In the genomic region with DNA sequence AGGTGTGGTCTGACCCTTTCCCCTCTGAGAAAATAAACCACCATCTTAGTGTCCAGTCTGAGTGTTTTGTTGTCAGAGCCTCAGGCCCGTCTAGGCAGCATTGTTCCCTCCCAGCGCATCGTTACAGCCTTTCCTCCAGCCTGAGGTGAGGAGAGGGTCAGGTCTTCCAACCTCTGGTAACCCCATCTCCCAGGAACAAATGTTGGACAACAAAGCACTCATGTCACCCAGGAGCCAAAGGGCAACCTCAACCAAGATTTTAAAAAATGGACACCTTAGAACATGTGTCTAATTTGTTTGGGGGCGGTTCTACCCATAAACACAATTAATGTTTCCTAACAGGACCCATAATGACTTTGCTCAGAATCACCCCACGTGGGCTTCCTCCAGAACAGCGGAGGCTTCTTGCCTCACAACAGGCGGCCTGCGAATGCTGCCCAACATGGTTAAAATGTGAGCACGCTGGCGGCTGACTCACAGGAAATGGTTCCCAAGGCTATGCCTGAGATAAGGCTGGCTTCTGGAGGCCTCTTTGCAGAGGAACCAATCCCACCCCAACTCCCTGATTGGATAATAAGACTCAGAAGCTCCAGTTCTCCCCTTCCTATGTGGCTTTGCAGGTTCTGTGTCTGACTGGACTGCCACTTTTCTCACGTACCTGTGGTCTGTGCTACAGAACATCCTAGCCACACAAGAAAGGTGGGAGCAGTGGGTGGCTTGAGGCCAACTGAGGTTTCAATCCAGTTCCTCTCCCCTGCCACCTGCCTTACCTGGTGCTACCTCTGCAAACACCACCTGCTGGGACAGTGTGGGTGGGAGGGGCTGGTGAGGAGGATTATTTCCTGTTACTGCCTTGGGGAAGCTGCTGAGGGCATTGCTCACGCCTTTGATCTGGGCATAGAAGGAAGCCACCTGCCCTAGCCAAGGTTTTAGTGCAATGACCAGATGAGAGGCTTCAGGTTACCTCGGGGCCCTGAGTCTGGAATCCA, we compare ENCODE assay signal across 9 cellular contexts.
A peak's percentile ranks its signal among the peaks of the same experiment; 100 is the strongest.
DNase-seq lines count a peak whose midpoint lies in the region; ATAC-seq and TF ChIP-seq lines count a peak whose summit lies in the region.
"Had no signal": no experiment of that assay in that cellular context is flagged by ENCODE, and none has a peak within 500 bp of the region (broad histone marks: within the 10 kb centered on the region; RNA-seq: fewer than 3 reads in every experiment).

No MANE protein-coding gene starts in this region.

- intact Hi-C loops in OCI-LY7 (cut with micrococcal nuclease; ENCODE audit: unreplicated experiment): no loop called here

- peak overlapping the region; percentile 45 for H3K4me2 ChIP-seq in OCI-LY7 (ENCODE audit: low read length)
- no peak overlapping the region for H3K4me2 ChIP-seq in hepatocyte
- H3K4me2 ChIP-seq: A549 had no signal

- H3K9me3 ChIP-seq in OCI-LY7 (ENCODE audit: low read length) (no peaks in the 10 kb centered on the region), hepatocyte (ENCODE audit: low read depth) (no peaks in the 10 kb centered on the region)
- H3K9me3 ChIP-seq: A549 had no signal

- BruUV-seq in OCI-LY7 (replicated peaks; lab: Mats Ljungman, UMichigan): no TSS peak

- POLR2A ChIA-PET in OCI-LY7 (lab: Charles Lee): interaction anchor here (0.6 to 0.9 kb wide), 2 partner anchors 17 to 243 kb away, joined by 3 to 4 read pairs; no protein-coding TSS in a partner anchor

- H3K27ac ChIP-seq in OCI-LY7 (ENCODE audit: low read depth, low read length, poor library complexity, severe bottlenecking) (no peak overlapping the region), hepatocyte (peak overlapping the region; percentile 55)
- H3K27ac ChIP-seq: A549 had no signal

- TF ChIP-seq CTCF in OCI-LY7 (conservative IDR thresholded peaks at IDR 0.05; ENCODE audit: low read length) (no peak), hepatocyte (IDR thresholded peaks at IDR 0.05; ENCODE audit: poor library complexity) (no peak)

- H3K79me2 ChIP-seq in OCI-LY7 (ENCODE audit: insufficient read depth, low read depth, low read length) (no peaks in the 10 kb centered on the region), hepatocyte (no peaks in the 10 kb centered on the region)

- no peaks in the 10 kb centered on the region for H3K36me3 ChIP-seq in OCI-LY7 (ENCODE audit: insufficient read depth, low read length)
- H3K36me3 ChIP-seq in hepatocyte (replicated peaks; ENCODE audit: insufficient read depth, low read depth): no peaks in the 10 kb centered on the region

- H4K20me1 ChIP-seq in OCI-LY7 (ENCODE audit: insufficient read depth, low read length): no peaks in the 10 kb centered on the region
- H4K20me1 ChIP-seq in hepatocyte (ENCODE audit: insufficient read depth, poor library complexity, severe bottlenecking): no peaks in the 10 kb centered on the region

- H3K9me2 ChIP-seq in OCI-LY7 (ENCODE audit: insufficient read depth, low read length) (no peaks in the 10 kb centered on the region), hepatocyte (replicated peaks; ENCODE audit: insufficient read depth) (no peaks in the 10 kb centered on the region)

- H3K4me3 ChIP-seq in OCI-LY7 (ENCODE audit: low read depth, low read length, poor library complexity, severe bottlenecking): no peak overlapping the region
- H3K4me3 ChIP-seq in hepatocyte: no peak overlapping the region
- H3K4me3 ChIP-seq: A549 had no signal

- H3K27me3 ChIP-seq in hepatocyte: no peaks in the 10 kb centered on the region

- CTCF ChIA-PET in OCI-LY7 (lab: Charles Lee; ENCODE audit: unreplicated experiment): no interaction called here

- peak overlapping the region; percentile 33; the same call in 1 of the 2 replicates for H2AFZ ChIP-seq in OCI-LY7 (ENCODE audit: low read length)
- H2AFZ ChIP-seq in hepatocyte: no peak overlapping the region

- ATAC-seq in HG02973 (IDR thresholded peaks at IDR 0.05; ENCODE audit: unreplicated experiment) (no peak), HG02870 (IDR thresholded peaks at IDR 0.05; ENCODE audit: unreplicated experiment) (no peak)
- ATAC-seq: A549 had no signal

- H3K4me1 ChIP-seq in OCI-LY7 (ENCODE audit: insufficient read depth, low read length, poor library complexity, severe bottlenecking) (peaks cover 46% of the 10 kb centered on the region), hepatocyte (ENCODE audit: insufficient read depth) (peaks cover 26% of the 10 kb centered on the region)

- 66% methylated on average over 13 of the region's 13 CpGs for WGBS in hepatocyte (ENCODE audit: low lambda C conversion rate, missing lambda C conversion rate)

- DNase-seq in NCI-H2081 (lab: John Stamatoyannopoulos, UW): peak; percentile 56 to 79
- DNase-seq in NCI-H2081 treated with DMSO at 0.1 percent for 48 hours (lab: John Stamatoyannopoulos, UW): no peak
- peak; percentile 72 for DNase-seq in OCI-LY7 (ENCODE audit: low spot score)
- peak; percentile 47 for DNase-seq in activated gamma-delta T cell treated with anti-CD3 and anti-CD28 coated beads, Interleukin-2, amount 50 U/mL, for 16 hours (ENCODE audit: low read depth)
- DNase-seq in hepatocyte (ENCODE audit: low spot score): peak; percentile 68
- DNase-seq in stimulated activated CD4-positive, alpha-beta T cell treated with anti-CD3 and anti-CD28 coated beads, Interleukin-4, amount 100 ng/mL, for 48 hours (ENCODE audit: low read depth in 2 of 2): peak; percentile 36 to 41
